In genomic region chr2:105502625-105503334, GRCh38 we compare ENCODE assay signal across 1 cellular context.
TF ChIP-seq lines count a peak whose summit lies in the region.

No MANE protein-coding gene starts in this region.

TF ChIP-seq in Ishikawa, 13 proteins besides CTCF, POLR2A, EP300 and RAD21:
- TF ChIP-seq TCF12 (IDR thresholded peaks at IDR 0.05; ENCODE audit: low read depth) (no peak), REST (IDR thresholded peaks at IDR 0.05; ENCODE audit: low read depth) (peak; percentile 54)
